8 cellular contexts compared by ENCODE assay signal in the genomic region with DNA sequence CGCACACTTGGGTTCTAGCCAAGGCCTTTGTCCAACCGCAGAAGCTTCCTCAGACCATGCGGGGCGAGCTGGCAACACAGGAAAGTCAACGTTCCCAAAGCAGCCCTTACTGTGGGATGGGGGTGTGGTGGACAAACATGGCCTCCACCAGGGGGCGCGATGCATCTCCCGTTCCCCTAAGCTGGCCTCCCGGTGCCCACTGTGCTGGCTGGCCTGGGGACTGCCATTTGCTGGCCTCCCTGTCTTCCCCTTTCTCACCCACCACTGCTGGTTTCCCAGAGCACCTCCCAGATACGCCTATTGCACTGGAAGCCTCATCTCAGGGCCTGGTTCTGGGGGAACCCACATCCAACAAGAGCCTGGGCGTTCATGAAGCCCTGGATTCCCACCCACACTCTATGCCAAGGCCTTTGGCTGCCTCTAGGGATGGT.
A peak's percentile ranks its signal among the peaks of the same experiment; 100 is the strongest.
DNase-seq lines count a peak whose midpoint lies in the region; ATAC-seq lines count a peak whose summit lies in the region.

No MANE protein-coding gene starts in this region.

- peaks cover 19% of the 10 kb centered on the region for H3K4me1 Mint-ChIP-seq in activated T-cell treated with anti-CD3 and anti-CD28 coated beads, Interleukin-2, amount 50 U/mL, for 4 hours (ENCODE audit: low read depth)

- DNase-seq in GM03348 (ENCODE audit: low spot score), result peak; percentile 74
- peak; percentile 28 for DNase-seq in MG63
- peak; percentile 21 for DNase-seq in activated T-cell treated with anti-CD3 and anti-CD28 coated beads, Interleukin-2, amount 50 U/mL, for 4 hours
- peak in 2 of 3 donors; percentile 38 to 71 for DNase-seq in right cardiac atrium
- DNase-seq in stimulated activated CD4-positive, alpha-beta T cell treated with anti-CD3 and anti-CD28 coated beads, TNF-alpha, amount 100 ng/mL, for 48 hours (ENCODE audit: low read depth in 3 of 3), result peak in 2 of 3 donors; percentile 27 to 48
- DNase-seq in pons (ENCODE audit: low spot score), result no peak

- H3K36me3 Mint-ChIP-seq in activated T-cell treated with anti-CD3 and anti-CD28 coated beads, Interleukin-2, amount 50 U/mL, for 4 hours (ENCODE audit: insufficient read depth), result no peaks in the 10 kb centered on the region

- WGBS in right cardiac atrium, result 27% methylated on average over 11 of the region's 11 CpGs

- no peaks in the 10 kb centered on the region for H3K4me1 ChIP-seq in right cardiac atrium (ENCODE audit: control insufficient read depth, insufficient read depth, low read length)

- H3K36me3 ChIP-seq in MG63, result no peaks in the 10 kb centered on the region

- H3K27ac ChIP-seq in right cardiac atrium (ENCODE audit: low read length), result no peak overlapping the region

- no peaks in the 10 kb centered on the region for H3K9me3 ChIP-seq in MG63
- H3K9me3 ChIP-seq in right cardiac atrium (ENCODE audit: control insufficient read depth, low read length), result no peaks in the 10 kb centered on the region

- peak in 1 of 2 donors; percentile 33 for ATAC-seq in activated T-cell treated with anti-CD3 and anti-CD28 coated beads, Interleukin-2, amount 50 U/mL, for 4 hours
- no peak for ATAC-seq in right cardiac atrium
- ATAC-seq in HG03571 (IDR thresholded peaks at IDR 0.05; ENCODE audit: unreplicated experiment), result no peak
- no peak for ATAC-seq in GM19467 (IDR thresholded peaks at IDR 0.05; ENCODE audit: unreplicated experiment)

- no peaks in the 10 kb centered on the region for H3K9me3 Mint-ChIP-seq in activated T-cell treated with anti-CD3 and anti-CD28 coated beads, Interleukin-2, amount 50 U/mL, for 4 hours

- intact Hi-C loops in right cardiac atrium (cut with DNase I), result no loop called here

- H3K4me3 ChIP-seq in MG63 (no peak overlapping the region), right cardiac atrium (ENCODE audit: low read length) (no peak overlapping the region)

- no peaks in the 10 kb centered on the region for H3K27me3 ChIP-seq in MG63
- no peaks in the 10 kb centered on the region for H3K27me3 ChIP-seq in right cardiac atrium (ENCODE audit: control insufficient read depth, insufficient read depth)

- peaks cover 47% of the 10 kb centered on the region for H3K27me3 Mint-ChIP-seq in activated T-cell treated with anti-CD3 and anti-CD28 coated beads, Interleukin-2, amount 50 U/mL, for 4 hours (ENCODE audit: low read depth)

- no peak overlapping the region for H3K4me3 Mint-ChIP-seq in activated T-cell treated with anti-CD3 and anti-CD28 coated beads, Interleukin-2, amount 50 U/mL, for 4 hours
